Comparison of ENCODE assay signal across 26 cellular contexts in genomic region chr7:113282875-113283274, GRCh38.
"Had no signal": no experiment of that assay in that cellular context is flagged by ENCODE, and none has a peak within 500 bp of the region (broad histone marks: within the 10 kb centered on the region; RNA-seq: fewer than 3 reads in every experiment).

No MANE protein-coding gene starts in this region.

- H3K4me2 ChIP-seq: hepatocyte had no signal

- H3K36me3 ChIP-seq: gastroesophageal sphincter, left ventricle myocardium inferior, thyroid gland, upper lobe of right lung had no signal

- H3K4me1 Mint-ChIP-seq: WTC11 had no signal

- H3K27ac Mint-ChIP-seq: effector memory CD8-positive, alpha-beta T cell; natural killer cell treated with Interleukin-12 subunit alpha and Interleukin-12 subunit beta and Interleukin-15 and Interleukin-18, amount 100 ng/mL, for 72 hours; stimulated activated naive CD8-positive, alpha-beta T cell treated with anti-CD3 and anti-CD28 coated beads, Interleukin-15, Interleukin-2, amounts not matched to agents 100 ng/mL and 50 ng/mL, for 24 hours; WTC11 had no signal

- ATAC-seq: effector memory CD8-positive, alpha-beta T cell; gastroesophageal sphincter; mucosa of descending colon; right cardiac atrium; upper lobe of right lung; WTC11 had no signal

- H3K4me3 Mint-ChIP-seq: effector memory CD8-positive, alpha-beta T cell; natural killer cell treated with Interleukin-12 subunit alpha and Interleukin-12 subunit beta and Interleukin-15 and Interleukin-18, amount 100 ng/mL, for 72 hours; stimulated activated naive CD8-positive, alpha-beta T cell treated with anti-CD3 and anti-CD28 coated beads, Interleukin-15, Interleukin-2, amounts not matched to agents 100 ng/mL and 50 ng/mL, for 24 hours; WTC11 had no signal

- H3K9me3 Mint-ChIP-seq: effector memory CD8-positive, alpha-beta T cell; stimulated activated naive CD8-positive, alpha-beta T cell treated with anti-CD3 and anti-CD28 coated beads, Interleukin-15, Interleukin-2, amounts not matched to agents 100 ng/mL and 50 ng/mL, for 24 hours; WTC11 had no signal

- H3K79me2 ChIP-seq: hepatocyte had no signal

- DNase-seq: activated CD4-positive, alpha-beta T cell treated with anti-CD3 and anti-CD28 coated beads, Interleukin-2, amount 50 U/mL, for 48 hours; activated CD8-positive, alpha-beta memory T cell treated with anti-CD3 and anti-CD28 coated beads for 24 hours; activated gamma-delta T cell treated with Interleukin-2 at 50 U/mL for 16 hours; activated naive CD4-positive, alpha-beta T cell treated with anti-CD3 and anti-CD28 coated beads, Interleukin-2, amount 50 U/mL, for 16 hours; activated T-cell treated with anti-CD3 and anti-CD28 coated beads, Interleukin-2, amount 50 U/mL, for 1 hour; amniotic stem cell; caudate nucleus; cortex of kidney; effector memory CD8-positive, alpha-beta T cell; erythroblast; islet precursor cell; left ventricle myocardium inferior; mesendoderm; mucosa of descending colon; right cardiac atrium; stimulated activated CD4-positive, alpha-beta T cell treated with anti-CD3 and anti-CD28 coated beads, Interleukin-15, amount 100 ng/mL, for 24 hours; stimulated activated CD4-positive, alpha-beta T cell treated with anti-CD3 and anti-CD28 coated beads, Interleukin-2, amount 100 ng/mL, for 24 hours; substantia nigra; thyroid gland; upper lobe of right lung had no signal

- H3K27me3 Mint-ChIP-seq: effector memory CD8-positive, alpha-beta T cell; natural killer cell treated with Interleukin-12 subunit alpha and Interleukin-12 subunit beta and Interleukin-15 and Interleukin-18, amount 100 ng/mL, for 72 hours had no signal

- H3K27me3 ChIP-seq: gastroesophageal sphincter, hepatocyte, thyroid gland, upper lobe of right lung had no signal

- H3K27ac ChIP-seq: gastroesophageal sphincter, hepatocyte, left ventricle myocardium inferior, thyroid gland, upper lobe of right lung had no signal

- H2AFZ ChIP-seq: hepatocyte had no signal

- H3K36me3 Mint-ChIP-seq: natural killer cell treated with Interleukin-12 subunit alpha and Interleukin-12 subunit beta and Interleukin-15 and Interleukin-18, amount 100 ng/mL, for 72 hours; WTC11 had no signal

- H3K4me3 ChIP-seq: gastroesophageal sphincter, hepatocyte, left ventricle myocardium inferior, lung, mucosa of descending colon, thyroid gland, upper lobe of right lung had no signal

- H3K4me1 ChIP-seq: thyroid gland, upper lobe of right lung had no signal
